Comparison of ENCODE assay signal across 8 cellular contexts in genomic region chr18:5868218-5868904, GRCh38. TPM values are rescaled to one million over a fixed set of nuclear protein-coding genes. Genes with fewer than 3 reads are reported as not detected.
DNase-seq lines count a peak whose midpoint lies in the region; ATAC-seq lines count a peak whose summit lies in the region.

No MANE protein-coding gene starts in this region.

- no peak overlapping the region for H2AK5ac ChIP-seq in trophoblast cell (ENCODE audit: low read length)

- peak; percentile 90 for ATAC-seq in GM18519 (IDR thresholded peaks at IDR 0.05; ENCODE audit: low FRiP score, unreplicated experiment)
- ATAC-seq in HG03097 (IDR thresholded peaks at IDR 0.05; ENCODE audit: low FRiP score, unreplicated experiment) = peak; percentile 80

- H3K27me3 ChIP-seq in trophoblast cell (ENCODE audit: insufficient read depth, low read length) = no peaks in the 10 kb centered on the region

- no peak overlapping the region for H4K8ac ChIP-seq in trophoblast cell (ENCODE audit: low read depth, low read length)

- no CpG with 5 or more reads among the region's 13 CpGs for WGBS in trophoblast cell (ENCODE audit: extremely low coverage, insufficient coverage, insufficient read length)

- H3K4ac ChIP-seq in trophoblast cell (ENCODE audit: low read depth, low read length) = no peak overlapping the region

- H3K18ac ChIP-seq in trophoblast cell (ENCODE audit: low read length) = no peak overlapping the region

- H3K4me3 ChIP-seq in trophoblast cell (ENCODE audit: low read depth, low read length) = no peak overlapping the region

- H3K9ac ChIP-seq in trophoblast cell (ENCODE audit: low read length) = no peak overlapping the region

- H3K14ac ChIP-seq in trophoblast cell (ENCODE audit: low read length) = no peak overlapping the region

- no peak overlapping the region for H2BK120ac ChIP-seq in trophoblast cell (ENCODE audit: insufficient read depth, low read length, poor library complexity)

- H3K36me3 ChIP-seq in trophoblast cell (ENCODE audit: control insufficient read depth in 1 of 2, insufficient read depth in 2 of 2, low read length in 2 of 2) = no peaks in the 10 kb centered on the region

- H3K23ac ChIP-seq in trophoblast cell (ENCODE audit: low read length) = no peak overlapping the region

- H2AFZ ChIP-seq in trophoblast cell (ENCODE audit: insufficient read depth, low read length, poor library complexity) = no peak overlapping the region

- no peak overlapping the region for H2BK5ac ChIP-seq in trophoblast cell (ENCODE audit: low read depth, low read length, poor library complexity)

- H3K9me3 ChIP-seq in trophoblast cell (ENCODE audit: insufficient read depth, low read depth, low read length) = no peaks in the 10 kb centered on the region

- H4K12ac ChIP-seq in trophoblast cell (ENCODE audit: low read depth, low read length) = no peak overlapping the region

- H3K4me1 ChIP-seq in trophoblast cell (ENCODE audit: control insufficient read depth in 1 of 2, insufficient read depth in 2 of 2, low read length in 2 of 2) = no peaks in the 10 kb centered on the region

- H4K91ac ChIP-seq in trophoblast cell (ENCODE audit: low read depth, low read length) = no peak overlapping the region

- no peaks in the 10 kb centered on the region for H3K79me1 ChIP-seq in trophoblast cell (ENCODE audit: low read length)

- no peak overlapping the region for H3K27ac ChIP-seq in trophoblast cell (ENCODE audit: low read depth, low read length)

- H2BK12ac ChIP-seq in trophoblast cell (ENCODE audit: low read length) = no peak overlapping the region

- DNase-seq in COLO668 (lab: John Stamatoyannopoulos, UW; ENCODE audit: unreplicated experiment) (peak; percentile 46), NCI-H2171 treated with DMSO at 0.1 percent for 48 hours (lab: John Stamatoyannopoulos, UW) (peak; percentile 77), globus pallidus (ENCODE audit: low spot score) (peak; percentile 70), trophoblast cell (peak; percentile 80 to 97), T-helper 9 cell (no peak)
- DNase-seq in activated CD4-positive, alpha-beta T cell treated with anti-CD3 and anti-CD28 coated beads, Interleukin-2, amount 50 U/mL, for 48 hours = peak; percentile 6 to 41

- no peaks in the 10 kb centered on the region for H3K79me2 ChIP-seq in trophoblast cell (ENCODE audit: control insufficient read depth, insufficient read depth, low read length, poor library complexity)

- no peak overlapping the region for H3K4me2 ChIP-seq in trophoblast cell (ENCODE audit: low read length)

RNA-seq across cellular contexts. Expression of gene TMEM200C, which starts 27.0 kb away (rescaled TPM):
- 1.6 and 1.8 TPM in 2 replicates for polyA plus RNA-seq in trophoblast cell (2013)
